ENCODE assay signal across 8 cellular contexts in the genomic region with DNA sequence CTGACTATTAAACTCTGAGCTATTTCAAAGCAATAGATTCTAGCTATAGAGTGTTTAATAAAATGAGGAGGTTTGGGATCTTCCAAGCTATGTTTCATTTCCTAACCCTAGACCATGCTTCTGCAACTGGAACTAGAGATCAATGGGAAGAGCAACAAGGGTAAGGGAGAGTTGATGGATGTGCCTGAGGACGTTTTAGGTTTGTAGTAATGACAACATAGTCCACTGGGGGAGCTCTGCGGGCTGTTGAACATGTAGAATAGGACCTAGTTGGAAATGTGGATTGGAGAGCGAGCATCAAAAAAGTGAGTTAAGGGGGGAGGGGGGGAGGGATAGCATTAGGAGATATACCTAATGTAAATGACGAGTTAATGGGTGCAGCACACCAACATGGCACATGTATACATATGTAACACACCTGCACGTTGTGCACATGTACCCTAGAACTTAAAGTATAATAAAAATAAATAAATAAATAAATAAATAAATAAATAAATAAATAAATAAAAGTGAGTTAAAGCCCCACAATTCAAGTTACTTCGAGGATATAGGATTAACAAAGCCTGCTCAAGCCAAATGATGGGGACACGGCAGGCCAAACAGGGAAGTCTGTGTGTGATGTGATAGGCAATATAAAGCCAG.
DNase-seq lines count a peak whose midpoint lies in the region; ATAC-seq and TF ChIP-seq lines count a peak whose summit lies in the region.
"Not testable (repeated sequence)": the region's sequence is repeated elsewhere in the genome, so short reads cannot be mapped to it uniquely, and the experiment has no call there.

No MANE protein-coding gene starts in this region.

- H3K4me3 Mint-ChIP-seq in activated T-helper 17 cell treated with anti-CD3 and anti-CD28 coated beads, Interleukin-2, amount 50 U/mL, for 72 hours, result peak overlapping the region; percentile 56
- not testable (repeated sequence) for H3K4me3 Mint-ChIP-seq in mesothelial cell of epicardium

- peaks cover 13% of the 10 kb centered on the region; the same call in 1 of the 2 replicates for H3F3A ChIP-seq in PC-9 (ENCODE audit: insufficient read depth, low read depth)

- intact Hi-C loops in PC-9 (cut with micrococcal nuclease; ENCODE audit: unreplicated experiment), result loop anchor here (2.0 to 10.0 kb wide), 3 partner anchors 59 to 305 kb away; no protein-coding TSS in a partner anchor
- intact Hi-C loops in transverse colon (cut with DNase I; ENCODE audit: low total_unique reads), result not testable (repeated sequence)

- H3K4me1 ChIP-seq in PC-9 (replicated peaks; ENCODE audit: insufficient read depth) (peaks cover 39% of the 10 kb centered on the region), transverse colon (peaks cover 4 to 35% (median 19%) of the 10 kb centered on the region in 4 donors)

- peak; percentile 57 for DNase-seq in EH (ENCODE audit: low read depth)
- DNase-seq in NCI-H1105 treated with DMSO at 0.1 percent for 48 hours (lab: John Stamatoyannopoulos, UW), result peak; percentile 59
- not testable (repeated sequence) for DNase-seq in PC-9; mesothelial cell of epicardium (ENCODE audit: low spot score in 2 of 2, unreplicated experiment in 2 of 2)
- DNase-seq in fibroblast of the conjunctiva (ENCODE audit: low read depth), result peak; percentile 9
- peak; percentile 66 for DNase-seq in transverse colon

- not testable (repeated sequence) for H2AFZ ChIP-seq in PC-9

- H3K36me3 ChIP-seq in PC-9 (ENCODE audit: low read depth); transverse colon: not testable (repeated sequence)

- not testable (repeated sequence) for H4K20me1 ChIP-seq in PC-9 (ENCODE audit: insufficient read depth)

- 29 to 44% methylated on average over 2 to 7 of the region's 7 CpGs for WGBS in transverse colon (ENCODE audit: low coverage in 1 of 2), 2 donors

- BruUV-seq in PC-9 (replicated peaks; lab: Mats Ljungman, UMichigan), result not testable (repeated sequence)

- peaks cover 40% of the 10 kb centered on the region for H3K27me3 Mint-ChIP-seq in activated T-helper 17 cell treated with anti-CD3 and anti-CD28 coated beads, Interleukin-2, amount 50 U/mL, for 72 hours
- not testable (repeated sequence) for H3K27me3 Mint-ChIP-seq in mesothelial cell of epicardium (ENCODE audit: low read depth)

- H3K27ac ChIP-seq in PC-9 (0 out of 2 replicates have a peak overlapping the region, but pooled peaks have one; percentile 5), transverse colon (peak overlapping the region; percentile 60 to 74 (median 68))

- H3K9me3 ChIP-seq in PC-9 (ENCODE audit: insufficient read depth, low read depth); transverse colon: not testable (repeated sequence)

- H3K27ac Mint-ChIP-seq in activated T-helper 17 cell treated with anti-CD3 and anti-CD28 coated beads, Interleukin-2, amount 50 U/mL, for 72 hours; mesothelial cell of epicardium: not testable (repeated sequence)

- not testable (repeated sequence) for H3K36me3 Mint-ChIP-seq in activated T-helper 17 cell treated with anti-CD3 and anti-CD28 coated beads, Interleukin-2, amount 50 U/mL, for 72 hours (ENCODE audit: low read depth); mesothelial cell of epicardium

- TF ChIP-seq EP300 in transverse colon (IDR thresholded peaks at IDR 0.05; ENCODE audit: low read depth), result not testable (repeated sequence)

- not testable (repeated sequence) for H3K79me2 ChIP-seq in PC-9 (ENCODE audit: low read depth)

- POLR2A ChIA-PET in PC-9 (lab: Charles Lee; ENCODE audit: unreplicated experiment), result interaction anchor here (0.7 kb wide), 1 partner anchor 28 kb away, joined by 4 read pairs; no protein-coding TSS in a partner anchor

- H3K9me3 Mint-ChIP-seq in activated T-helper 17 cell treated with anti-CD3 and anti-CD28 coated beads, Interleukin-2, amount 50 U/mL, for 72 hours; mesothelial cell of epicardium: not testable (repeated sequence)

- not testable (repeated sequence) for H3K4me2 ChIP-seq in PC-9

- TF ChIP-seq CTCF in PC-9 (conservative IDR thresholded peaks at IDR 0.05) (peak; percentile 65), mesothelial cell of epicardium (IDR thresholded peaks at IDR 0.05; ENCODE audit: unreplicated experiment) (peak; percentile 37), transverse colon (IDR thresholded peaks at IDR 0.05) (peak; percentile 31 to 52 (median 48))

- H3K4me3 ChIP-seq in PC-9, transverse colon: not testable (repeated sequence)

- TF ChIP-seq POLR2A in transverse colon (IDR thresholded peaks at IDR 0.05), result not testable (repeated sequence)

- peaks cover 26% of the 10 kb centered on the region for H3K4me1 Mint-ChIP-seq in activated T-helper 17 cell treated with anti-CD3 and anti-CD28 coated beads, Interleukin-2, amount 50 U/mL, for 72 hours
- H3K4me1 Mint-ChIP-seq in mesothelial cell of epicardium, result peaks cover 51% of the 10 kb centered on the region

- not testable (repeated sequence) for H3K9me2 ChIP-seq in PC-9 (ENCODE audit: insufficient read depth)

- CTCF ChIA-PET in PC-9 (lab: Charles Lee), result interaction anchor here (0.6 to 1.6 kb wide), 5 partner anchors 18 to 189 kb away, joined by 3 to 9 read pairs (median 6); no protein-coding TSS in a partner anchor

- in situ Hi-C loops in transverse colon (cut with MboI; ENCODE audit: low pct_ligation_motif_present in 1 of 4, low pct_unique_long_range_greater_than_20kb in 1 of 4, low sequenced_read_pairs in 3 of 4), result loop anchor here in 1 of 4 donors (25.0 kb wide), 1 partner anchor 183 kb away; no protein-coding TSS in a partner anchor

- not testable (repeated sequence) for H3K27me3 ChIP-seq in PC-9 (ENCODE audit: insufficient read depth, low read depth); transverse colon

- ATAC-seq in HG02678 (IDR thresholded peaks at IDR 0.05; ENCODE audit: unreplicated experiment), result peak; percentile 65
- not testable (repeated sequence) for ATAC-seq in activated T-helper 17 cell treated with anti-CD3 and anti-CD28 coated beads, Interleukin-2, amount 50 U/mL, for 72 hours (replicated peaks)
